Comparison of ENCODE assay signal across 1 cellular context in genomic region chr3:29195055-29195454, GRCh38.
TF ChIP-seq lines count a peak whose summit lies in the region.

No MANE protein-coding gene starts in this region.

TF ChIP-seq in HCT116, 20 proteins besides CTCF, POLR2A, EP300 and RAD21 (continued from another document):
- TF ChIP-seq YY1 (IDR thresholded peaks at IDR 0.05; ENCODE audit: extremely low read depth, insufficient replicate concordance, low read depth, low read length) (no peak), SP1 (IDR thresholded peaks at IDR 0.05; ENCODE audit: low read depth) (no peak), ZNF274 (IDR thresholded peaks at IDR 0.05; ENCODE audit: low read depth, low read length) (no peak)
